Comparison of ENCODE assay signal across 1 cellular context in genomic region chr12:31315779-31316465, GRCh38.
TF ChIP-seq lines count a peak whose summit lies in the region.

No MANE protein-coding gene starts in this region.

TF ChIP-seq in HCT116, 20 proteins besides CTCF, POLR2A, EP300 and RAD21:
- no peak for TF ChIP-seq TCF7L2 (IDR thresholded peaks at IDR 0.05; ENCODE audit: borderline replicate concordance, extremely low read depth, insufficient read depth, insufficient read length)
- TF ChIP-seq ZBTB33 (IDR thresholded peaks at IDR 0.05; ENCODE audit: extremely low read depth, insufficient replicate concordance, low read length) = no peak
- TF ChIP-seq FOSL1 (IDR thresholded peaks at IDR 0.05; ENCODE audit: low read depth) = no peak
- TF ChIP-seq EZH2 (IDR thresholded peaks at IDR 0.05) = no peak
- no peak for TF ChIP-seq EGR1 (IDR thresholded peaks at IDR 0.05; ENCODE audit: low read depth)
- 0 out of 2 replicates have a peak, but pooled peaks have one; percentile 12 for TF ChIP-seq CEBPB (IDR thresholded peaks at IDR 0.05; ENCODE audit: low read depth)
- TF ChIP-seq MAX (IDR thresholded peaks at IDR 0.05) = no peak
- no peak for TF ChIP-seq ELF1 (IDR thresholded peaks at IDR 0.05; ENCODE audit: borderline replicate concordance, low read depth)
